ENCODE assay signal across 17 cellular contexts in the genomic region with DNA sequence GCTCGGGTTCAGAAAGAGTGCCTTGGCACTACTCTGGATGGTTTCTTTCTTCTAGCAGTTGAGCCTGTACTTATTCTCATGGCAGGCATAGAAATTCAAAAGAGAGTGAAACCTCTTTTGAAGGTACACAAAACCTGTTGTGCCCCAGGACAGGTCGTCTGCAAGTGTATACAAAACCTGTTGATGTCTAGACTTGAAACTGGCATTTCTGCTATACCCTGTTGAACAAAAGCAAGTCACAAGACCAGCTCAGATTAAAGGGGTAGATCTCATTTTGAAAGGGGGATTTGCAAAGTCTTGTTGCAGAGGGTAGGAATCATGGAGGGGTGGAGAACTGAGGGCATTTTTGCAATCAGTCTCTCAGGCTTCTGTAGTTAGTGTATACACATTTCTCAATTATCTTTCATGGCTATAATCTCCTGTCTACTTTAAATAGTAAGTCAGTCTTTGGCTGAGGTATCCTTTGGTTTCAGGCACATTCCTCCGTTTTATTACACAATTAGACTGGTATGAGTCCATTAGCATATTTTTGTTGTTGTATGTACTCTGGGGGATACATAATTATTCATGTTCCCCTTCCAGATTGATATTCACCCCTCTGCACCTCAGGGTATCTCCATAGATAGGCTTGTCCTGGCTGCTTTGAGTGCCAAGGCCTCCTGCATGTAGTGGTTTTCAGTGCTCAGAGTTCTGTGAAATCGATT.
A peak's percentile ranks its signal among the peaks of the same experiment; 100 is the strongest.
DNase-seq lines count a peak whose midpoint lies in the region.
"Had no signal": no experiment of that assay in that cellular context is flagged by ENCODE, and none has a peak within 500 bp of the region (broad histone marks: within the 10 kb centered on the region; RNA-seq: fewer than 3 reads in every experiment).

No MANE protein-coding gene starts in this region.

- intact Hi-C loops in activated naive CD4-positive, alpha-beta T cell treated with anti-CD3 and anti-CD28 coated beads for 36 hours (cut with micrococcal nuclease) = no loop called here

- DNase-seq in ELF-1 (ENCODE audit: low read depth, low spot score) (peak; percentile 2), T1000 (lab: John Stamatoyannopoulos, UW) (peak; percentile 32), astrocyte of the hippocampus (ENCODE audit: low read depth, low spot score) (peak; percentile 59), epithelial cell of prostate (ENCODE audit: low read depth, low spot score) (peak; percentile 29), OCI-M2 (lab: John Stamatoyannopoulos, UW; ENCODE audit: unreplicated experiment) (no peak), T-helper 2 cell (no peak)
- DNase-seq in activated CD4-positive, alpha-beta T cell treated with anti-CD3 and anti-CD28 coated beads for 48 hours = no peak
- DNase-seq in activated naive CD4-positive, alpha-beta T cell treated with anti-CD3 and anti-CD28 coated beads for 36 hours = no peak
- DNase-seq: AML-193; Caco-2; CD4-positive, alpha-beta T cell; GDM1; H9 had no signal

- H3K4me3 Mint-ChIP-seq in activated naive CD4-positive, alpha-beta T cell treated with anti-CD3 and anti-CD28 coated beads for 36 hours = no peak overlapping the region
- H3K4me3 Mint-ChIP-seq: CD4-positive, alpha-beta T cell; H9 had no signal

- no peaks in the 10 kb centered on the region for H3K4me1 Mint-ChIP-seq in activated naive CD4-positive, alpha-beta T cell treated with anti-CD3 and anti-CD28 coated beads for 36 hours (ENCODE audit: low read depth)

- no peak overlapping the region for H3K27ac Mint-ChIP-seq in activated naive CD4-positive, alpha-beta T cell treated with anti-CD3 and anti-CD28 coated beads for 36 hours
- H3K27ac Mint-ChIP-seq: CD4-positive, alpha-beta T cell; H9 had no signal

- H3K9me3 Mint-ChIP-seq in activated naive CD4-positive, alpha-beta T cell treated with anti-CD3 and anti-CD28 coated beads for 36 hours = peaks cover 17% of the 10 kb centered on the region

- no peak overlapping the region for H3K27ac ChIP-seq in epithelial cell of prostate
- H3K27ac ChIP-seq: 22Rv1, A549, C4-2B, HL-60 had no signal

- H3K36me3 Mint-ChIP-seq in activated naive CD4-positive, alpha-beta T cell treated with anti-CD3 and anti-CD28 coated beads for 36 hours (ENCODE audit: low read depth) = no peaks in the 10 kb centered on the region

- CTCF ChIA-PET in activated naive CD4-positive, alpha-beta T cell treated with anti-CD3 and anti-CD28 coated beads for 36 hours (lab: Charles Lee) = no interaction called here

- H3K27me3 Mint-ChIP-seq in activated naive CD4-positive, alpha-beta T cell treated with anti-CD3 and anti-CD28 coated beads for 36 hours (ENCODE audit: low read depth) = peaks cover 2% of the 10 kb centered on the region
- H3K27me3 Mint-ChIP-seq: CD4-positive, alpha-beta T cell had no signal

Comparison
In these comparisons a context has a peak if more than half of its experiments do, and no peak if none do; other contexts are left out.
1. DNase-seq: peak in ELF-1 (single experiment), T1000 (single experiment), astrocyte of the hippocampus (single experiment) and epithelial cell of prostate (single experiment); none in activated CD4-positive, alpha-beta T cell treated with anti-CD3 and anti-CD28 coated beads for 48 hours (single experiment), activated naive CD4-positive, alpha-beta T cell treated with anti-CD3 and anti-CD28 coated beads for 36 hours (single experiment), OCI-M2 (single experiment) and T-helper 2 cell (0 of 5).